8 cellular contexts compared by ENCODE assay signal in genomic region chr14:34711169-34711568, GRCh38. TPM values are rescaled to one million over a fixed set of nuclear protein-coding genes. Genes with fewer than 3 reads are reported as not detected.
DNase-seq lines count a peak whose midpoint lies in the region; ATAC-seq, FAIRE-seq and TF ChIP-seq lines count a peak whose summit lies in the region.

No MANE protein-coding gene starts in this region.

- intact Hi-C loops in left cardiac atrium (cut with DNase I): loop anchor here in 1 of 2 donors (5.0 kb wide), 1 partner anchor 79 kb away; the partner anchor contains the start of gene SNX6

- peak; percentile 78 for FAIRE-seq in GM12891 (lab: Jason Lieb, UNC)

- peaks cover 44% of the 10 kb centered on the region for H3K4me1 ChIP-seq in RWPE2 (ENCODE audit: insufficient read depth, poor library complexity, severe bottlenecking)

- H3K27me3 ChIP-seq in RWPE2 (ENCODE audit: insufficient read depth, poor library complexity, severe bottlenecking): no peaks in the 10 kb centered on the region

- peak overlapping the region; percentile 81 for H3K27ac ChIP-seq in RWPE2 (ENCODE audit: poor library complexity, severe bottlenecking)

- H3K4me3 ChIP-seq in RWPE2 (ENCODE audit: severe bottlenecking): no peak overlapping the region

- ATAC-seq in HG03045 (IDR thresholded peaks at IDR 0.05; ENCODE audit: unreplicated experiment) (peak; percentile 35), RWPE2 (ENCODE audit: low read depth) (peak; percentile 79), left cardiac atrium (peak; percentile 13 to 14)

- H3K9me3 ChIP-seq in RWPE2 (ENCODE audit: severe bottlenecking): no peaks in the 10 kb centered on the region

- TF ChIP-seq CTCF in RWPE2 (IDR thresholded peaks at IDR 0.05; ENCODE audit: poor library complexity, severe bottlenecking): no peak

- peaks cover 39% of the 10 kb centered on the region for H3K36me3 ChIP-seq in RWPE2 (ENCODE audit: low read depth)

- no peak for TF ChIP-seq POLR2A in GM12891 (IDR thresholded peaks at IDR 0.05; ENCODE audit: low read depth, low read length)

- DNase-seq in GM12891 (ENCODE audit: insufficient read length, low spot score) (no peak), RWPE2 (ENCODE audit: low spot score) (no peak), left cardiac atrium (no peak), NCI-H187 treated with DMSO at 0.1 percent for 48 hours (lab: John Stamatoyannopoulos, UW) (no peak), NCI-H146 (lab: John Stamatoyannopoulos, UW) (no peak)
- DNase-seq in stimulated activated naive CD4-positive, alpha-beta T cell (lab: John Stamatoyannopoulos, UW): no peak
- DNase-seq in stimulated activated CD4-positive, alpha-beta T cell treated with anti-CD3 and anti-CD28 coated beads, Interleukin-4, amount 100 ng/mL, for 4 hours: no peak

TF ChIP-seq in GM12891, 5 proteins besides CTCF, POLR2A, EP300 and RAD21:
- TF ChIP-seq SPI1 (IDR thresholded peaks at IDR 0.05; ENCODE audit: low read depth, low read length) (no peak), POU2F2 (IDR thresholded peaks at IDR 0.05; ENCODE audit: low read depth, low read length) (0 out of 2 replicates have a peak, but pooled peaks have one; percentile 35), POLR2AphosphoS5 (IDR thresholded peaks at IDR 0.05; ENCODE audit: low read depth, low read length) (no peak)

RNA-seq across cellular contexts. Expression of gene CFL2, which starts 3.2 kb away (rescaled TPM):
- 5.3 TPM for polyA plus RNA-seq in GM12891 (2012; ENCODE audit: low read depth, missing spikeins)
- total RNA-seq in left cardiac atrium: 100 to 1,000 TPM; 340 to 356 TPM

Comparison
In these comparisons a context has a peak if more than half of its experiments do, and no peak if none do; other contexts are left out.
1. ATAC-seq: peak in every context shown above with its lines; median percentile 79 in RWPE2; 35 in HG03045; 14 in left cardiac atrium.